ENCODE assay signal across 20 cellular contexts in genomic region chrX:123570011-123570590, GRCh38.
A peak's percentile ranks its signal among the peaks of the same experiment; 100 is the strongest.
DNase-seq lines count a peak whose midpoint lies in the region; FAIRE-seq and TF ChIP-seq lines count a peak whose summit lies in the region.
"Had no signal": no experiment of that assay in that cellular context is flagged by ENCODE, and none has a peak within 500 bp of the region (broad histone marks: within the 10 kb centered on the region; RNA-seq: fewer than 3 reads in every experiment).

No MANE protein-coding gene starts in this region.

- H2BK5ac ChIP-seq in trophoblast cell (ENCODE audit: low read depth, low read length, poor library complexity) = peak overlapping the region; percentile 12

- no peaks in the 10 kb centered on the region for H3K27me3 ChIP-seq in bronchial epithelial cell (ENCODE audit: control insufficient read depth, insufficient read depth, low read length)
- H3K27me3 ChIP-seq in trophoblast cell (ENCODE audit: insufficient read depth, low read length) = no peaks in the 10 kb centered on the region
- H3K27me3 ChIP-seq: BE2C had no signal

- H3K36me3 ChIP-seq in bronchial epithelial cell (ENCODE audit: control insufficient read depth, insufficient read depth, low read length) (no peaks in the 10 kb centered on the region), trophoblast cell (ENCODE audit: control insufficient read depth in 1 of 2, insufficient read depth in 2 of 2, low read length in 2 of 2) (no peaks in the 10 kb centered on the region)
- H3K36me3 ChIP-seq: BE2C, HAP-1 had no signal

- H4K12ac ChIP-seq in trophoblast cell (ENCODE audit: low read depth, low read length) = no peak overlapping the region

- no peak overlapping the region for H3K4ac ChIP-seq in trophoblast cell (ENCODE audit: low read depth, low read length)

- H3K18ac ChIP-seq in trophoblast cell (ENCODE audit: low read length) = no peak overlapping the region

- no peak overlapping the region for H2BK12ac ChIP-seq in trophoblast cell (ENCODE audit: low read length)

- H3K9ac ChIP-seq in trophoblast cell (ENCODE audit: low read length) = no peak overlapping the region

- no peak overlapping the region for H2AFZ ChIP-seq in trophoblast cell (ENCODE audit: insufficient read depth, low read length, poor library complexity)

- H3K27ac ChIP-seq in trophoblast cell (ENCODE audit: low read depth, low read length) = peak overlapping the region; percentile 85

- H3K4me2 ChIP-seq in trophoblast cell (ENCODE audit: low read length) = peak overlapping the region; percentile 14

- H3K79me2 ChIP-seq in trophoblast cell (ENCODE audit: control insufficient read depth, insufficient read depth, low read length, poor library complexity) = no peaks in the 10 kb centered on the region

- peaks cover 4% of the 10 kb centered on the region for H3K79me1 ChIP-seq in trophoblast cell (ENCODE audit: low read length)

- H2AK5ac ChIP-seq in trophoblast cell (ENCODE audit: low read length) = no peak overlapping the region

- TF ChIP-seq CTCF in bronchial epithelial cell (IDR thresholded peaks at IDR 0.05; ENCODE audit: insufficient read depth, low read length, severe bottlenecking) = no peak

- H3K4me1 ChIP-seq in trophoblast cell (ENCODE audit: control insufficient read depth in 1 of 2, insufficient read depth in 2 of 2, low read length in 2 of 2) = peaks cover 5 to 8% of the 10 kb centered on the region in 2 experiments
- H3K4me1 ChIP-seq: BE2C, HAP-1 had no signal

- no peak overlapping the region for H4K8ac ChIP-seq in trophoblast cell (ENCODE audit: low read depth, low read length)

- H3K9me3 ChIP-seq in trophoblast cell (ENCODE audit: insufficient read depth, low read depth, low read length) = no peaks in the 10 kb centered on the region
- H3K9me3 ChIP-seq: BE2C, HAP-1 had no signal

- FAIRE-seq in bronchial epithelial cell (lab: Jason Lieb, UNC) = peak; percentile 7
- FAIRE-seq: A204.1 had no signal

- H3K14ac ChIP-seq in trophoblast cell (ENCODE audit: low read length) = no peak overlapping the region

- TF ChIP-seq EP300 in Ishikawa (IDR thresholded peaks at IDR 0.05; ENCODE audit: borderline replicate concordance) = no peak

- H3K23ac ChIP-seq in trophoblast cell (ENCODE audit: low read length) = no peak overlapping the region

- H4K91ac ChIP-seq in trophoblast cell (ENCODE audit: low read depth, low read length) = peak overlapping the region; percentile 71

- no peak overlapping the region for H3K4me3 ChIP-seq in bronchial epithelial cell (ENCODE audit: low read depth, low read length)
- no peak overlapping the region for H3K4me3 ChIP-seq in trophoblast cell (ENCODE audit: low read depth, low read length)
- H3K4me3 ChIP-seq: HAP-1 had no signal

- peak; percentile 8 for DNase-seq in NCI-H82 (lab: John Stamatoyannopoulos, UW)
- DNase-seq in NCI-H82 treated with DMSO at 0.1 percent for 48 hours (lab: John Stamatoyannopoulos, UW; ENCODE audit: unreplicated experiment) = no peak
- peak; percentile 38 for DNase-seq in bronchial epithelial cell (ENCODE audit: low read depth)
- DNase-seq in trophoblast cell = peak; percentile 72 to 75
- DNase-seq in cortex of kidney (lab: John Stamatoyannopoulos, UW) = no peak
- no peak for DNase-seq in GM19240 (ENCODE audit: insufficient read length, low spot score)
- no peak for DNase-seq in kidney tubule cell (ENCODE audit: low spot score)
- DNase-seq: BE2C; CD8-positive, alpha-beta memory T cell; DMS79; NCI-H1105; NCI-H1694; NCI-H2081 treated with DMSO at 0.1 percent for 48 hours; NCI-H2227 treated with DMSO at 0.1 percent for 48 hours; NCI-H524 treated with DMSO at 0.1 percent for 48 hours; SHP77; T-helper 1 cell had no signal

- TF ChIP-seq RAD21 in Ishikawa (IDR thresholded peaks at IDR 0.05; ENCODE audit: low read depth) = no peak

- no CpG with 5 or more reads among the region's 3 CpGs for WGBS in trophoblast cell (ENCODE audit: extremely low coverage, insufficient coverage, insufficient read length)

- no peak overlapping the region for H2BK120ac ChIP-seq in trophoblast cell (ENCODE audit: insufficient read depth, low read length, poor library complexity)

TF ChIP-seq in Ishikawa, 13 proteins besides CTCF, POLR2A, EP300 and RAD21:
- TF ChIP-seq TEAD4 (IDR thresholded peaks at IDR 0.05) = no peak
- no peak for TF ChIP-seq CEBPB (IDR thresholded peaks at IDR 0.05)
- 0 out of 2 replicates have a peak, but pooled peaks have one; percentile 6 for TF ChIP-seq NFIC (IDR thresholded peaks at IDR 0.05)
- TF ChIP-seq USF1 (IDR thresholded peaks at IDR 0.05) = no peak

Comparison
In these comparisons a context has a peak if more than half of its experiments do, and no peak if none do; other contexts are left out.
1. DNase-seq: peak in NCI-H82 (single experiment), bronchial epithelial cell (single experiment) and trophoblast cell (2 of 2); none in NCI-H82 treated with DMSO at 0.1 percent for 48 hours (single experiment), cortex of kidney (single experiment), GM19240 (single experiment) and kidney tubule cell (single experiment).